24 cellular contexts compared by ENCODE assay signal in the genomic region with DNA sequence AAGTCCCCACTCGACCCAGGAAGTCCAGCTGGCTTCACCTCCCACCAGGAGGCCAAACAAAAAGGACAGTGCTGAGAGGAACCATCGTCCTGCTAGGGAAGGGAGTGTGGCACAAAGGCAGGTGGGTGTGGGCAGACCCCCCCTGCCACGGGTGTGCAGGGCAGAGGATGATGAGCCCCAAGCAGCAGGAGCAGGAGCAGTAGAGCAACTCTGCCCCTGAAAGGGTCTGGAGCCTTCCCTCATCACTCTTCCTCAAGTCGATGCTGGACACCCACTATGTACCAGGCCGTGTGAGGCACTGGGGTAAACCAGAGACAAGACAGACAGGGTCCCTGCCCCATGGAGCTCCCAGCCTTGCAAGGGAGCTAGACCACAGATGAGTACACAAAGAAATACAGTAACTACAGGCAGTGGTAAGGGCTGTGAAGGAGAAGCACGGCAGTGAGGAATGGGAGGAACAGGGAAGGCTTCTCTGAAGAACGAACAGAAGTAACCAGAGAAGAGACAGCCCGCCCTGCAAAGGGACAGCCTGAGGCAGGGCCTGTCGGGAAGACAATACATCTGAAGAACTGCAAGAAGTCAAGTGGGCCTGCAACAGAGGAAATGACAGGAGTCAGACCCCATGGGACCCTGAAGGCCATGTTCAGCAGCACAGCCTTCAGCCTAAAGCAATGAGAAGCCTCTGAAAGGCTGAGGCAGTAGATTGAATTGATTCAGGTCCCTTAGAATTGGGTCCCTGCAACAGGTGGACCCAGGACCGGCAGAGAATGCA.
"Had no signal": no experiment of that assay in that cellular context is flagged by ENCODE, and none has a peak within 500 bp of the region (broad histone marks: within the 10 kb centered on the region; RNA-seq: fewer than 3 reads in every experiment).

No MANE protein-coding gene starts in this region.

- H3K9me3 Mint-ChIP-seq: activated B cell treated with CpG ODN at 0.5 μM for 24 hours; activated naive CD4-positive, alpha-beta T cell treated with anti-CD3 and anti-CD28 coated beads, Interleukin-2, amount 50 U/mL, for 72 hours; activated T-cell treated with anti-CD3 and anti-CD28 coated beads, Interleukin-2, amount 50 U/mL, for 72 hours; immature natural killer cell; T-helper 1 cell treated with Interleukin-12 subunit alpha and Interleukin-12 subunit beta and Interleukin-4 antibody, amounts not matched to agents 30 μg/mL and 1 μg/mL, for 36 hours had no signal

- H3K4me3 Mint-ChIP-seq: activated B cell treated with CpG ODN at 0.5 μM for 24 hours; activated T-cell treated with anti-CD3 and anti-CD28 coated beads, Interleukin-2, amount 50 U/mL, for 72 hours; immature natural killer cell; stimulated activated naive B cell treated with anti-CD40 and anti-IgM and Interleukin-4, amounts not matched to agents 10 μg/mL and 1 μg/mL and 100 μg/mL, for 72 hours; T-helper 1 cell treated with Interleukin-12 subunit alpha and Interleukin-12 subunit beta and Interleukin-4 antibody, amounts not matched to agents 30 μg/mL and 1 μg/mL, for 36 hours had no signal

- H2AFZ ChIP-seq: hepatocyte had no signal

- ATAC-seq: activated naive CD4-positive, alpha-beta T cell treated with anti-CD3 and anti-CD28 coated beads, Interleukin-2, amount 50 U/mL, for 72 hours; activated T-cell treated with anti-CD3 and anti-CD28 coated beads, Interleukin-2, amount 50 U/mL, for 72 hours; sciatic nerve; stimulated activated naive B cell treated with anti-CD40 and anti-IgM and Interleukin-4, amounts not matched to agents 10 μg/mL and 1 μg/mL and 100 μg/mL, for 72 hours had no signal

- H3K27me3 ChIP-seq: ascending aorta, brain microvascular endothelial cell, hepatocyte, testis had no signal

- FAIRE-seq: small intestine had no signal

- H3K27ac Mint-ChIP-seq: activated B cell treated with CpG ODN at 0.5 μM for 24 hours; activated T-cell treated with anti-CD3 and anti-CD28 coated beads, Interleukin-2, amount 50 U/mL, for 72 hours; immature natural killer cell; stimulated activated naive B cell treated with anti-CD40 and anti-IgM and Interleukin-4, amounts not matched to agents 10 μg/mL and 1 μg/mL and 100 μg/mL, for 72 hours; T-helper 1 cell treated with Interleukin-12 subunit alpha and Interleukin-12 subunit beta and Interleukin-4 antibody, amounts not matched to agents 30 μg/mL and 1 μg/mL, for 36 hours had no signal

- H3K4me3 ChIP-seq: ascending aorta, hepatocyte, testis had no signal

- H3K4me2 ChIP-seq: hepatocyte had no signal

- H3K27ac ChIP-seq: ascending aorta, brain microvascular endothelial cell, hepatocyte, testis had no signal

- H3K9me3 ChIP-seq: ascending aorta, testis had no signal

- H3K27me3 Mint-ChIP-seq: activated B cell treated with CpG ODN at 0.5 μM for 24 hours; naive B cell; stimulated activated naive B cell treated with anti-CD40 and anti-IgM and Interleukin-4, amounts not matched to agents 10 μg/mL and 1 μg/mL and 100 μg/mL, for 72 hours had no signal

- DNase-seq: activated B cell treated with CpG ODN at 0.5 μM for 24 hours; activated CD4-positive, alpha-beta T cell treated with anti-CD3 and anti-CD28 coated beads for 4 hours; activated CD4-positive, alpha-beta T cell treated with anti-CD3 and anti-CD28 coated beads, Interleukin-2, amount 50 U/mL, for 48 hours; activated T-cell treated with anti-CD3 and anti-CD28 coated beads, Interleukin-2, amount 50 U/mL, for 72 hours; brain microvascular endothelial cell; central memory CD4-positive, alpha-beta T cell; dermis blood vessel endothelial cell; effector CD8-positive, alpha-beta T cell; foreskin melanocyte; glutamatergic neuron; immature natural killer cell; naive B cell; nucleus accumbens; small intestine; stimulated activated CD4-positive, alpha-beta T cell treated with anti-CD3 and anti-CD28 coated beads, Interleukin-2, amount 100 ng/mL, for 24 hours; stimulated activated naive B cell treated with anti-CD40 and anti-IgM and Interleukin-4, amounts not matched to agents 10 μg/mL and 1 μg/mL and 100 μg/mL, for 72 hours; T1000; testis; trophoblast cell had no signal

- H3K4me1 Mint-ChIP-seq: activated B cell treated with CpG ODN at 0.5 μM for 24 hours, immature natural killer cell had no signal

- H3K36me3 ChIP-seq: ascending aorta, brain microvascular endothelial cell had no signal
